Comparison of ENCODE assay signal across 8 cellular contexts in the genomic region with DNA sequence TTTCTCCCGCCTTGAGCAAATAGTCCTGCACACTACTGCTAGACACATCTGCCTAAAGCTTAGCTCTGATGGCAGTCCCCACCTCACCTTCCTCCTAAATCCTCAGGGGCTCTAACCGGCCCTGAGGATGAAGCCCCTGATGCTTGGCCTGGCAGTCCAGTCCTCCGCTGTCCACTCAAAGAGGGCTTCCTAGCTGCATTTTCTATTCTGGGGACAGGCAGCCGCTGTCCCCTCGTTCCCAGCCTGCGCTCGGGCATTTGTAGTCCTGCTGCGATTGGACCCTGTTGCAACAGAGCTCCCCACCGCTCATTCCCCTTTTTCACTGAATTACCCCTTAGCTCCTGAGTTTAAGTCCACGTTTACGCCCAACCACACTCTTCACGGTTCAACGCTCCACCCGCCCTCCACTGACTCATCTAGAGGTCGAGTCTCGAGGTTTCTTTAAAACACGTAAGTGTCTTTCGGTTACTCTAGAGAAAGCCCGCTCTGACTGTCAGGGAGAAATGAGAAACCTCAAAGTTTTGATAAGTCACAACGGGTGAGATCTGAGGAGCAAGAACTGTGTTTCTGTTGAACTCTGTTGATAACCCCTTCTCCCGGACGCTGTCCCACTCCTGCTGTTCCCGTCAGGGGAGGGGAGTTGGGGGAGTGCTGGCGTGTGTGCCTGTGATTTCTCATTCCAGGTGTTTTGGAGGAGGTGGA. TPM values are rescaled to one million over a fixed set of nuclear protein-coding genes. Genes with fewer than 3 reads are reported as not detected.
DNase-seq lines count a peak whose midpoint lies in the region; ATAC-seq, FAIRE-seq and TF ChIP-seq lines count a peak whose summit lies in the region.

No MANE protein-coding gene starts in this region.

- no peak; the same call in 1 of the 2 replicates for TF ChIP-seq CTCF in PC-9 (conservative IDR thresholded peaks at IDR 0.05)
- TF ChIP-seq CTCF in kidney (IDR thresholded peaks at IDR 0.05; ENCODE audit: borderline replicate concordance, extremely low read depth, insufficient read depth) = no peak

- no peak; the same call in 1 of the 2 replicates for TF ChIP-seq POLR2A in GM12892 (IDR thresholded peaks at IDR 0.05; ENCODE audit: low read depth, low read length)

- BruUV-seq in PC-9 (replicated peaks; lab: Mats Ljungman, UMichigan) = TSS peak; percentile 63

- DNase-seq in GM12892 (ENCODE audit: insufficient read length) = peak; percentile 69
- peak in 1 of 2 experiments; percentile 37 for DNase-seq in PC-9
- DNase-seq in activated T-helper 1 cell treated with anti-CD3 and anti-CD28 coated beads, Interleukin-12 subunit alpha, Interleukin-12 subunit beta, Interleukin-2, Interleukin-4 antibody, amounts not matched to agents 30 ng/mL and 10 ng/mL and 1 ng/mL, durations not matched to agents 14 hours and 24 hours and 36 hours (ENCODE audit: low spot score) = peak; percentile 80
- peak; percentile 85 for DNase-seq in kidney
- DNase-seq in stimulated activated CD8-positive, alpha-beta memory T cell treated with anti-CD3 and anti-CD28 coated beads, Interleukin-4, amount 100 ng/mL, for 1 hour (ENCODE audit: low read depth in 2 of 2, low spot score in 1 of 2) = peak; percentile 47 to 55
- no peak for DNase-seq in NCI-H2107 treated with DMSO at 0.1 percent for 48 hours (lab: John Stamatoyannopoulos, UW; ENCODE audit: unreplicated experiment)
- no peak for DNase-seq in epidermal melanocyte (ENCODE audit: insufficient read length, low spot score)

- H3K4me1 ChIP-seq in PC-9 (replicated peaks; ENCODE audit: insufficient read depth) (peaks cover 4% of the 10 kb centered on the region; the same call in 1 of the 2 replicates), kidney (ENCODE audit: control insufficient read depth in 1 of 2, insufficient read depth in 1 of 2, low read depth in 1 of 2, low read length in 2 of 2) (peaks cover 14 to 23% of the 10 kb centered on the region in 2 donors)

- H3K9me2 ChIP-seq in PC-9 (ENCODE audit: insufficient read depth) = no peaks in the 10 kb centered on the region

- no peak overlapping the region for H2AFZ ChIP-seq in PC-9

- POLR2A ChIA-PET in PC-9 (lab: Charles Lee; ENCODE audit: unreplicated experiment) = interaction anchor here (0.7 kb wide), 1 partner anchor 118 kb away, joined by 3 read pairs; no protein-coding TSS in a partner anchor

- H3K9me3 ChIP-seq in PC-9 (ENCODE audit: insufficient read depth, low read depth) (no peaks in the 10 kb centered on the region), kidney (ENCODE audit: control insufficient read depth in 1 of 2, low read length in 2 of 2) (no peaks in the 10 kb centered on the region)

- peak; percentile 91 for FAIRE-seq in GM12892 (lab: Jason Lieb, UNC)
- FAIRE-seq in kidney (lab: Jason Lieb, UNC) = no peak

- H3K27me3 Mint-ChIP-seq in activated T-helper 1 cell treated with anti-CD3 and anti-CD28 coated beads, Interleukin-12 subunit alpha, Interleukin-12 subunit beta, Interleukin-2, Interleukin-4 antibody, amounts not matched to agents 30 ng/mL and 10 ng/mL and 1 ng/mL, durations not matched to agents 14 hours and 24 hours and 36 hours (ENCODE audit: insufficient read depth) = peaks cover 2% of the 10 kb centered on the region

- no peaks in the 10 kb centered on the region for H3K79me2 ChIP-seq in PC-9 (ENCODE audit: low read depth)

- peaks cover 19% of the 10 kb centered on the region for H3K27me3 ChIP-seq in PC-9 (ENCODE audit: insufficient read depth, low read depth)

- no peaks in the 10 kb centered on the region for H4K20me1 ChIP-seq in PC-9 (ENCODE audit: insufficient read depth)

- H3F3A ChIP-seq in PC-9 (ENCODE audit: insufficient read depth, low read depth) = no peaks in the 10 kb centered on the region

- intact Hi-C loops in PC-9 (cut with micrococcal nuclease; ENCODE audit: unreplicated experiment) (loop anchor here (1.0 to 2.0 kb wide), 7 partner anchors 28 to 260 kb away; no protein-coding TSS in a partner anchor), kidney (cut with DNase I) (no loop called here)
- intact Hi-C loops in activated T-helper 1 cell treated with anti-CD3 and anti-CD28 coated beads, Interleukin-12 subunit alpha, Interleukin-12 subunit beta, Interleukin-2, Interleukin-4 antibody, amounts not matched to agents 30 ng/mL and 10 ng/mL and 1 ng/mL, durations not matched to agents 14 hours and 24 hours and 36 hours (cut with micrococcal nuclease) = loop anchor here (1.0 to 10.0 kb wide), 13 partner anchors 9 to 1856 kb away; partner anchors contain the start of genes MLLT6 and TOP2A

- peak overlapping the region; percentile 53 for H3K4me2 ChIP-seq in PC-9

- peak overlapping the region; percentile 90 for H3K4me3 Mint-ChIP-seq in activated T-helper 1 cell treated with anti-CD3 and anti-CD28 coated beads, Interleukin-12 subunit alpha, Interleukin-12 subunit beta, Interleukin-2, Interleukin-4 antibody, amounts not matched to agents 30 ng/mL and 10 ng/mL and 1 ng/mL, durations not matched to agents 14 hours and 24 hours and 36 hours

- H3K4me1 Mint-ChIP-seq in activated T-helper 1 cell treated with anti-CD3 and anti-CD28 coated beads, Interleukin-12 subunit alpha, Interleukin-12 subunit beta, Interleukin-2, Interleukin-4 antibody, amounts not matched to agents 30 ng/mL and 10 ng/mL and 1 ng/mL, durations not matched to agents 14 hours and 24 hours and 36 hours (ENCODE audit: low read depth) = peaks cover 83% of the 10 kb centered on the region

- H3K36me3 ChIP-seq in PC-9 (ENCODE audit: low read depth) (no peaks in the 10 kb centered on the region), kidney (ENCODE audit: control insufficient read depth in 1 of 2, insufficient read depth in 2 of 2, low read length in 2 of 2) (no peaks in the 10 kb centered on the region)

- CTCF ChIA-PET in PC-9 (lab: Charles Lee) = interaction anchor here (0.7 to 1.5 kb wide), 9 partner anchors 12 to 448 kb away, joined by 3 to 11 read pairs (median 5); no protein-coding TSS in a partner anchor

- H3K27ac ChIP-seq in PC-9 = no peak overlapping the region
- peak overlapping the region; percentile 56 to 73 for H3K27ac ChIP-seq in kidney (ENCODE audit: low read depth in 2 of 2, low read length in 2 of 2)

- ATAC-seq in HG02610 (IDR thresholded peaks at IDR 0.05; ENCODE audit: unreplicated experiment) = peak; percentile 44

- H3K27ac Mint-ChIP-seq in activated T-helper 1 cell treated with anti-CD3 and anti-CD28 coated beads, Interleukin-12 subunit alpha, Interleukin-12 subunit beta, Interleukin-2, Interleukin-4 antibody, amounts not matched to agents 30 ng/mL and 10 ng/mL and 1 ng/mL, durations not matched to agents 14 hours and 24 hours and 36 hours = peak overlapping the region; percentile 99

- H3K36me3 Mint-ChIP-seq in activated T-helper 1 cell treated with anti-CD3 and anti-CD28 coated beads, Interleukin-12 subunit alpha, Interleukin-12 subunit beta, Interleukin-2, Interleukin-4 antibody, amounts not matched to agents 30 ng/mL and 10 ng/mL and 1 ng/mL, durations not matched to agents 14 hours and 24 hours and 36 hours (ENCODE audit: low read depth) = peaks cover 76% of the 10 kb centered on the region

- H3K9ac ChIP-seq in kidney (ENCODE audit: low read length in 2 of 2) = peak overlapping the region; percentile 39 to 78

- no peak overlapping the region for H3K4me3 ChIP-seq in PC-9
- H3K4me3 ChIP-seq in kidney (ENCODE audit: low read length in 2 of 2) = peak overlapping the region; percentile 58

- no peaks in the 10 kb centered on the region for H3K9me3 Mint-ChIP-seq in activated T-helper 1 cell treated with anti-CD3 and anti-CD28 coated beads, Interleukin-12 subunit alpha, Interleukin-12 subunit beta, Interleukin-2, Interleukin-4 antibody, amounts not matched to agents 30 ng/mL and 10 ng/mL and 1 ng/mL, durations not matched to agents 14 hours and 24 hours and 36 hours

RNA-seq across cellular contexts. Expression of gene CCR7, which starts 4.5 kb away (rescaled TPM):
- 167 TPM for polyA plus RNA-seq in GM12892 (2012; ENCODE audit: missing spikeins)
- total RNA-seq in PC-9 (2021) (not detected in 2 replicates), kidney (7.1 TPM)
- total RNA-seq in activated T-helper 1 cell treated with anti-CD3 and anti-CD28 coated beads, Interleukin-12 subunit alpha, Interleukin-12 subunit beta, Interleukin-2, Interleukin-4 antibody, amounts not matched to agents 30 ng/mL and 10 ng/mL and 1 ng/mL, durations not matched to agents 14 hours and 24 hours and 36 hours = 165 and 166 TPM in 2 replicates
- polyA plus RNA-seq in kidney (ENCODE audit: insufficient read depth, low read depth, low replicate concordance) = 0.17 TPM

RNA-seq across cellular contexts. Expression of gene TNS4, which starts 59.3 kb away (rescaled TPM):
- polyA plus RNA-seq in GM12892 (2012; ENCODE audit: missing spikeins) = not detected
- 17.4 and 23.5 TPM in 2 replicates for total RNA-seq in PC-9 (2021)
- 14.5 and 15.5 TPM in 2 replicates for total RNA-seq in activated T-helper 1 cell treated with anti-CD3 and anti-CD28 coated beads, Interleukin-12 subunit alpha, Interleukin-12 subunit beta, Interleukin-2, Interleukin-4 antibody, amounts not matched to agents 30 ng/mL and 10 ng/mL and 1 ng/mL, durations not matched to agents 14 hours and 24 hours and 36 hours
- total RNA-seq in kidney = 0.31 TPM
- 2.2 TPM for polyA plus RNA-seq in kidney (ENCODE audit: insufficient read depth, low read depth, low replicate concordance)

Comparison
In these comparisons a context has a peak if more than half of its experiments do, and no peak if none do; other contexts are left out.
1. DNase-seq: peak in GM12892 (single experiment), activated T-helper 1 cell treated with anti-CD3 and anti-CD28 coated beads, Interleukin-12 subunit alpha, Interleukin-12 subunit beta, Interleukin-2, Interleukin-4 antibody, amounts not matched to agents 30 ng/mL and 10 ng/mL and 1 ng/mL, durations not matched to agents 14 hours and 24 hours and 36 hours (single experiment), kidney (single experiment) and stimulated activated CD8-positive, alpha-beta memory T cell treated with anti-CD3 and anti-CD28 coated beads, Interleukin-4, amount 100 ng/mL, for 1 hour (2 of 2); none in NCI-H2107 treated with DMSO at 0.1 percent for 48 hours (single experiment) and epidermal melanocyte (single experiment).
2. RNA of gene CCR7, which starts 4.5 kb away (total RNA-seq): 165 to 166 TPM in activated T-helper 1 cell treated with anti-CD3 and anti-CD28 coated beads, Interleukin-12 subunit alpha, Interleukin-12 subunit beta, Interleukin-2, Interleukin-4 antibody, amounts not matched to agents 30 ng/mL and 10 ng/mL and 1 ng/mL, durations not matched to agents 14 hours and 24 hours and 36 hours; 7.1 TPM in kidney (single experiment) and not detected in PC-9; every median in the first group is over 10 times any median in the second.
3. RNA of gene TNS4, which starts 59.3 kb away (total RNA-seq): 17.4 to 23.5 TPM in PC-9 and 14.5 to 15.5 TPM in activated T-helper 1 cell treated with anti-CD3 and anti-CD28 coated beads, Interleukin-12 subunit alpha, Interleukin-12 subunit beta, Interleukin-2, Interleukin-4 antibody, amounts not matched to agents 30 ng/mL and 10 ng/mL and 1 ng/mL, durations not matched to agents 14 hours and 24 hours and 36 hours; 0.31 TPM in kidney (single experiment); every median in the first group is over 10 times any median in the second.